ENCODE assay signal across 22 cellular contexts in genomic region chr5:137308311-137308710, GRCh38.
DNase-seq lines count a peak whose midpoint lies in the region; ATAC-seq, FAIRE-seq and TF ChIP-seq lines count a peak whose summit lies in the region.
"Had no signal": no experiment of that assay in that cellular context is flagged by ENCODE, and none has a peak within 500 bp of the region (broad histone marks: within the 10 kb centered on the region; RNA-seq: fewer than 3 reads in every experiment).

No MANE protein-coding gene starts in this region.

- H4K8ac ChIP-seq in H1 (ENCODE audit: extremely low read depth, insufficient read depth, low read length), result 0 out of 2 replicates have a peak overlapping the region, but pooled peaks have one; percentile 28

- no peak overlapping the region for H2BK5ac ChIP-seq in H1 (ENCODE audit: low read depth, low read length)

- no peak overlapping the region for H3K4me3 Mint-ChIP-seq in stimulated activated naive CD8-positive, alpha-beta T cell treated with anti-CD3 and anti-CD28 coated beads, Interleukin-15, amount 100 ng/mL, for 72 hours
- no peak overlapping the region for H3K4me3 Mint-ChIP-seq in neural progenitor cell
- H3K4me3 Mint-ChIP-seq: B cell; CD4-positive, CD25-positive, alpha-beta regulatory T cell; CD8-positive, alpha-beta memory T cell; IgD-negative memory B cell had no signal

- H4K20me1 ChIP-seq in H1 (replicated peaks in 1 of 2; ENCODE audit: control insufficient read depth in 1 of 2, insufficient read depth in 2 of 2, low read length in 2 of 2) (no peaks in the 10 kb centered on the region), neural progenitor cell (ENCODE audit: low read depth) (no peaks in the 10 kb centered on the region)
- H4K20me1 ChIP-seq: BLaER1 treated with 17β-estradiol and CSF1 and Interleukin-3, amounts not matched to agents 10 nM and 100 nM had no signal

- CTCF ChIA-PET in H1 (lab: Charles Lee; ENCODE audit: partially characterized antibody), result no interaction called here

- H4K91ac ChIP-seq in H1 (replicated peaks; ENCODE audit: insufficient read length, low read length), result no peak overlapping the region

- H3K4ac ChIP-seq in H1 (replicated peaks; ENCODE audit: insufficient read length, low read depth, low read length), result no peak overlapping the region

- H3K18ac ChIP-seq in H1 (ENCODE audit: extremely low read depth, low read length), result no peak overlapping the region

- no peak for TF ChIP-seq RAD21 in H1 (IDR thresholded peaks at IDR 0.05 in 1 of 2, conservative IDR thresholded peaks at IDR 0.05 in 1 of 2; ENCODE audit: low read depth in 2 of 2, low read length in 2 of 2)

- H3K79me1 ChIP-seq in H1 (ENCODE audit: low read depth, low read length), result 0 out of 2 replicates have a peak, but pooled peaks cover 2% of the 10 kb centered on the region

- no peaks in the 10 kb centered on the region; a peak in 1 of 7 replicates for H3K27me3 ChIP-seq in H1 (replicated peaks in 1 of 4; ENCODE audit: control insufficient read depth in 3 of 4, extremely low read depth in 1 of 4, insufficient read depth in 3 of 4, low read length in 3 of 4)
- H3K27me3 ChIP-seq in neural progenitor cell, result no peaks in the 10 kb centered on the region
- no peaks in the 10 kb centered on the region for H3K27me3 ChIP-seq in uterus
- H3K27me3 ChIP-seq: BLaER1 treated with 17β-estradiol and CSF1 and Interleukin-3, amounts not matched to agents 10 nM and 100 nM had no signal

- H3K23me2 ChIP-seq in H1 (ENCODE audit: low read depth, low read length), result no peaks in the 10 kb centered on the region

- no peak overlapping the region for H4K5ac ChIP-seq in H1 (ENCODE audit: insufficient read length, low read depth, low read length)

- ATAC-seq in stimulated activated naive CD8-positive, alpha-beta T cell treated with anti-CD3 and anti-CD28 coated beads, Interleukin-15, amount 100 ng/mL, for 72 hours, result peak; percentile 29
- no peak for ATAC-seq in stimulated activated naive CD8-positive, alpha-beta T cell treated with anti-CD3 and anti-CD28 coated beads, Interleukin-15, Interleukin-2, amounts not matched to agents 100 U/mL and 50 U/mL, for 24 hours
- ATAC-seq in GM21515 (IDR thresholded peaks at IDR 0.05; ENCODE audit: unreplicated experiment), result no peak
- ATAC-seq: GM12878, HCT116 had no signal

- H2BK120ac ChIP-seq in H1 (replicated peaks; ENCODE audit: low read depth, low read length), result no peak overlapping the region

- no peak overlapping the region for H2BK15ac ChIP-seq in H1 (ENCODE audit: low read length)

- WGBS in H1 (ENCODE audit: extremely low coverage in 1 of 2, insufficient coverage in 1 of 2, insufficient read length in 1 of 2, insufficient replicate concordance in 2 of 2, low coverage in 1 of 2, low lambda C conversion rate in 2 of 2, missing lambda C conversion rate in 1 of 2), 2 experiments, result 98% methylated on average over 3 of the region's 3 CpGs; no CpG with 5 or more reads in 1 of the 2 experiments

- H3K4me1 ChIP-seq in H1 (replicated peaks in 1 of 4; ENCODE audit: control insufficient read depth in 3 of 4, insufficient read depth in 4 of 4, low read length in 3 of 4) (peaks cover 0 to 14% (median 4%) of the 10 kb centered on the region in 4 experiments), neural progenitor cell (peaks cover 40% of the 10 kb centered on the region), uterus (no peaks in the 10 kb centered on the region)
- H3K4me1 ChIP-seq: BLaER1 treated with 17β-estradiol and CSF1 and Interleukin-3, amounts not matched to agents 10 nM and 100 nM had no signal

- no peak overlapping the region for H3K56ac ChIP-seq in H1 (replicated peaks; ENCODE audit: insufficient read length, low read depth, low read length)

- no peak overlapping the region for H3K23ac ChIP-seq in H1 (ENCODE audit: insufficient read length)

- no peaks in the 10 kb centered on the region for H3K79me2 ChIP-seq in H1 (ENCODE audit: control insufficient read depth in 1 of 2, insufficient read depth in 2 of 2, low read length in 2 of 2)
- no peaks in the 10 kb centered on the region for H3K79me2 ChIP-seq in neural progenitor cell (ENCODE audit: low read depth)

- TF ChIP-seq POLR2A in H1 (IDR thresholded peaks at IDR 0.05; ENCODE audit: control extremely low read depth in 1 of 2, low read depth in 2 of 2, low read length in 2 of 2) (no peak), uterus (IDR thresholded peaks at IDR 0.05) (no peak)

- no peak overlapping the region for H3K27ac Mint-ChIP-seq in stimulated activated naive CD8-positive, alpha-beta T cell treated with anti-CD3 and anti-CD28 coated beads, Interleukin-15, amount 100 ng/mL, for 72 hours
- peak overlapping the region; percentile 17 for H3K27ac Mint-ChIP-seq in neural progenitor cell
- H3K27ac Mint-ChIP-seq: B cell; CD4-positive, CD25-positive, alpha-beta regulatory T cell; CD8-positive, alpha-beta memory T cell; IgD-negative memory B cell had no signal

- no peak for FAIRE-seq in H1 (lab: Jason Lieb, UNC)
- FAIRE-seq: GM12878, HTR-8/SVneo had no signal

- H3K9ac ChIP-seq in H1 (replicated peaks in 1 of 4; ENCODE audit: extremely low read depth in 1 of 4, low read depth in 3 of 4, low read length in 3 of 4), result no peak overlapping the region
- no peak overlapping the region for H3K9ac ChIP-seq in neural progenitor cell
- H3K9ac ChIP-seq: BLaER1 treated with 17β-estradiol and CSF1 and Interleukin-3, amounts not matched to agents 10 nM and 100 nM; GM23248 had no signal

- peaks cover 13% of the 10 kb centered on the region for H3K27me3 Mint-ChIP-seq in stimulated activated naive CD8-positive, alpha-beta T cell treated with anti-CD3 and anti-CD28 coated beads, Interleukin-15, amount 100 ng/mL, for 72 hours
- no peaks in the 10 kb centered on the region for H3K27me3 Mint-ChIP-seq in neural progenitor cell (ENCODE audit: insufficient read depth, low read depth)

- H3K4me2 ChIP-seq in H1 (ENCODE audit: insufficient read depth in 1 of 2, low read depth in 2 of 2, low read length in 2 of 2) (no peak overlapping the region), neural progenitor cell (no peak overlapping the region)
- H3K4me2 ChIP-seq: BLaER1 treated with 17β-estradiol and CSF1 and Interleukin-3, amounts not matched to agents 10 nM and 100 nM had no signal

- no peak overlapping the region for H2BK12ac ChIP-seq in H1 (ENCODE audit: low read depth, low read length)

- H3K36me3 ChIP-seq in H1 (ENCODE audit: control insufficient read depth in 2 of 4, insufficient read depth in 4 of 4, low read length in 3 of 4) (no peaks in the 10 kb centered on the region), neural progenitor cell (no peaks in the 10 kb centered on the region), uterus (no peaks in the 10 kb centered on the region)
- H3K36me3 ChIP-seq: BLaER1 treated with 17β-estradiol and CSF1 and Interleukin-3, amounts not matched to agents 10 nM and 100 nM had no signal

- H2BK20ac ChIP-seq in H1 (ENCODE audit: low read length), result no peak overlapping the region

- no peaks in the 10 kb centered on the region for H3F3A ChIP-seq in neural progenitor cell (ENCODE audit: low read depth)

- H3K27ac ChIP-seq in H1 (ENCODE audit: low read depth, low read length) (no peak overlapping the region), neural progenitor cell (no peak overlapping the region), uterus (no peak overlapping the region)
- H3K27ac ChIP-seq: BLaER1 treated with 17β-estradiol and CSF1 and Interleukin-3, amounts not matched to agents 10 nM and 100 nM; GM23248 had no signal

- H3K14ac ChIP-seq in H1 (ENCODE audit: insufficient read length), result no peak overlapping the region

- DNase-seq in stimulated activated naive CD8-positive, alpha-beta T cell treated with anti-CD3 and anti-CD28 coated beads, Interleukin-15, amount 100 ng/mL, for 72 hours, result no peak
- no peak for DNase-seq in stimulated activated naive CD8-positive, alpha-beta T cell treated with anti-CD3 and anti-CD28 coated beads, Interleukin-15, Interleukin-2, amounts not matched to agents 100 U/mL and 50 U/mL, for 24 hours
- DNase-seq in H1 (ENCODE audit: low read depth in 1 of 2, low spot score in 2 of 2) (no peak), neural progenitor cell (ENCODE audit: low spot score) (peak; percentile 22), NCI-H128 (lab: John Stamatoyannopoulos, UW; ENCODE audit: unreplicated experiment) (no peak), uterus (no peak)
- DNase-seq: CD4-positive, CD25-positive, alpha-beta regulatory T cell; CD8-positive, alpha-beta memory T cell; COR-L47; DMS 273 treated with DMSO at 0.1 percent for 48 hours; DMS53; DND-41; EL; GM23248; H7 had no signal

- H2AFZ ChIP-seq in H1 (ENCODE audit: low read length) (no peak overlapping the region), neural progenitor cell (replicated peaks) (no peak overlapping the region)
- H2AFZ ChIP-seq: GM23248 had no signal

- H3K9me3 ChIP-seq in H1 (ENCODE audit: insufficient read depth in 2 of 2, low read depth in 1 of 2, low read length in 1 of 2) (no peaks in the 10 kb centered on the region), neural progenitor cell (ENCODE audit: low read depth) (no peaks in the 10 kb centered on the region), uterus (no peaks in the 10 kb centered on the region)
- H3K9me3 ChIP-seq: BLaER1 treated with 17β-estradiol and CSF1 and Interleukin-3, amounts not matched to agents 10 nM and 100 nM had no signal

- TF ChIP-seq EP300 in H1 (IDR thresholded peaks at IDR 0.05; ENCODE audit: borderline replicate concordance in 1 of 2, low read depth in 2 of 2, low read length in 2 of 2), result no peak

- POLR2A ChIA-PET in H1 (lab: Charles Lee; ENCODE audit: partially characterized antibody), result no interaction called here

- no peaks in the 10 kb centered on the region for H3K36me3 Mint-ChIP-seq in neural progenitor cell
- H3K36me3 Mint-ChIP-seq: CD4-positive, CD25-positive, alpha-beta regulatory T cell; CD8-positive, alpha-beta memory T cell; IgD-negative memory B cell had no signal

- H2AK5ac ChIP-seq in H1 (ENCODE audit: low read depth, low read length), result no peak overlapping the region

- no peaks in the 10 kb centered on the region for H3K9me3 Mint-ChIP-seq in stimulated activated naive CD8-positive, alpha-beta T cell treated with anti-CD3 and anti-CD28 coated beads, Interleukin-15, amount 100 ng/mL, for 72 hours
- no peaks in the 10 kb centered on the region for H3K9me3 Mint-ChIP-seq in neural progenitor cell
- H3K9me3 Mint-ChIP-seq: CD4-positive, CD25-positive, alpha-beta regulatory T cell; IgD-negative memory B cell had no signal

- H3K4me1 Mint-ChIP-seq in stimulated activated naive CD8-positive, alpha-beta T cell treated with anti-CD3 and anti-CD28 coated beads, Interleukin-15, amount 100 ng/mL, for 72 hours, result no peaks in the 10 kb centered on the region
- peaks cover 67% of the 10 kb centered on the region for H3K4me1 Mint-ChIP-seq in neural progenitor cell
- H3K4me1 Mint-ChIP-seq: B cell; CD4-positive, CD25-positive, alpha-beta regulatory T cell; CD8-positive, alpha-beta memory T cell; IgD-negative memory B cell had no signal

- TF ChIP-seq CTCF in H1 (IDR thresholded peaks at IDR 0.05; ENCODE audit: control extremely low read depth in 1 of 3, insufficient read depth in 1 of 3, low read depth in 1 of 3, low read length in 3 of 3) (no peak), neural progenitor cell (IDR thresholded peaks at IDR 0.05) (no peak), uterus (IDR thresholded peaks at IDR 0.05) (no peak)

- intact Hi-C loops in uterus (cut with DNase I; ENCODE audit: low total_unique reads), result no loop called here

- H3K4me3 ChIP-seq in H1 (ENCODE audit: extremely low read depth in 1 of 4, insufficient read depth in 2 of 4, low read depth in 3 of 4, low read length in 4 of 4) (no peak overlapping the region), neural progenitor cell (no peak overlapping the region), uterus (no peak overlapping the region)
- H3K4me3 ChIP-seq: BLaER1 treated with 17β-estradiol and CSF1 and Interleukin-3, amounts not matched to agents 10 nM and 100 nM; GM12878; GM23248 had no signal
